In the genomic region with DNA sequence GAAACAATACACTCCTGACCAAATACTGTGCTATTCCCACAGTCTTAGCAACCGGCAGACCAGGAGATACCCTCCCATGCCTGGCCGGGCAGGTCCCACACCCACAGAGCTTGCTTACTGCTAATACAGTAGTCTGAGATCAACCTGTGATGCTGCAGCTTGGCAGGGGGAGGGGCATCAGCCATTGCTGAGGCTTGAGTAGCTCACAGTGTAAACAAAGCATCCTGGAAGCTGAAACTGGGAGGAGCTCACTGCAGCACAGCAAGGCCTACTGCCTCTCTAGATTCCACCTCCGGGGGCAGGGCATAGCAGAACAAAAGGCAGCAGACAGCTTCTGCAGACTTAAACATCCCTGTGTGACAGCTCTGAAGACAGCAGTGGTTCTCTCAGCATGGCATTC, we compare ENCODE assay signal across 8 cellular contexts.
A peak's percentile ranks its signal among the peaks of the same experiment; 100 is the strongest.
DNase-seq lines count a peak whose midpoint lies in the region; TF ChIP-seq lines count a peak whose summit lies in the region.
"Not testable (repeated sequence)": the region's sequence is repeated elsewhere in the genome, so short reads cannot be mapped to it uniquely, and the experiment has no call there.

No MANE protein-coding gene starts in this region.

- not testable (repeated sequence) for H3K27ac Mint-ChIP-seq in glutamatergic neuron (ENCODE audit: unreplicated experiment)

- not testable (repeated sequence) for H3K9me3 ChIP-seq in MG63; ectodermal cell (ENCODE audit: control insufficient read depth, low read length)

- not testable (repeated sequence) for H2BK5ac ChIP-seq in mesendoderm (ENCODE audit: low read length)

- H4K8ac ChIP-seq in mesendoderm (ENCODE audit: low read depth, low read length), result not testable (repeated sequence)

- not testable (repeated sequence) for H3K36me3 Mint-ChIP-seq in glutamatergic neuron (ENCODE audit: unreplicated experiment)

- H3K23ac ChIP-seq in mesendoderm (ENCODE audit: low read length), result not testable (repeated sequence)

- H3K27me3 ChIP-seq in MG63; ectodermal cell (ENCODE audit: control insufficient read depth, insufficient read depth, low read length, poor library complexity, severe bottlenecking); mesendoderm (ENCODE audit: insufficient read depth, low read length, poor library complexity): not testable (repeated sequence)

- not testable (repeated sequence) for H3K4me3 ChIP-seq in MG63; ectodermal cell (ENCODE audit: insufficient read depth, low read depth, low read length); mesendoderm (ENCODE audit: low read length)

- H3K4ac ChIP-seq in mesendoderm (ENCODE audit: low read depth, low read length), result not testable (repeated sequence)

- H3K4me3 Mint-ChIP-seq in glutamatergic neuron (ENCODE audit: unreplicated experiment), result not testable (repeated sequence)

- not testable (repeated sequence) for H3K4me1 Mint-ChIP-seq in glutamatergic neuron (ENCODE audit: low read depth, unreplicated experiment)

- TF ChIP-seq CTCF in glutamatergic neuron (IDR thresholded peaks at IDR 0.05; ENCODE audit: partially characterized antibody, unreplicated experiment), result not testable (repeated sequence)

- H3K27ac ChIP-seq in ectodermal cell (ENCODE audit: insufficient read depth, low read depth, low read length, poor library complexity, severe bottlenecking), result peak overlapping the region; percentile 67
- H3K27ac ChIP-seq in mesendoderm (ENCODE audit: low read depth, low read length), result not testable (repeated sequence)

- H3K79me2 ChIP-seq in mesendoderm (ENCODE audit: control insufficient read depth, insufficient read depth, low read length), result not testable (repeated sequence)

- not testable (repeated sequence) for H3K56ac ChIP-seq in mesendoderm (ENCODE audit: low read length)

- WGBS in ectodermal cell, 2 experiments, result 33 to 37% methylated on average over 3 of the region's 3 CpGs
- WGBS in mesendoderm (ENCODE audit: extremely low coverage, insufficient coverage, low lambda C conversion rate), result no CpG with 5 or more reads among the region's 3 CpGs

- H4K5ac ChIP-seq in mesendoderm (ENCODE audit: low read length), result not testable (repeated sequence)

- H3K9me3 Mint-ChIP-seq in glutamatergic neuron (ENCODE audit: unreplicated experiment), result not testable (repeated sequence)

- not testable (repeated sequence) for H3K18ac ChIP-seq in mesendoderm (ENCODE audit: low read length)

- not testable (repeated sequence) for H3K9ac ChIP-seq in mesendoderm (ENCODE audit: low read length)

- not testable (repeated sequence) for H2BK120ac ChIP-seq in mesendoderm (ENCODE audit: low read depth, low read length)

- H2BK15ac ChIP-seq in mesendoderm (replicated peaks; ENCODE audit: low read depth), result not testable (repeated sequence)

- not testable (repeated sequence) for H2AK5ac ChIP-seq in mesendoderm (ENCODE audit: low read length)

- H3K27me3 Mint-ChIP-seq in glutamatergic neuron (ENCODE audit: unreplicated experiment), result not testable (repeated sequence)

- H3K36me3 ChIP-seq in MG63; ectodermal cell (ENCODE audit: control insufficient read depth, insufficient read depth, low read length); mesendoderm (ENCODE audit: control insufficient read depth, insufficient read depth, low read length): not testable (repeated sequence)

- not testable (repeated sequence) for H3K4me1 ChIP-seq in ectodermal cell (ENCODE audit: control insufficient read depth, insufficient read depth, low read length); mesendoderm (ENCODE audit: control insufficient read depth, low read depth, low read length)

- H3K4me2 ChIP-seq in mesendoderm (ENCODE audit: low read length), result not testable (repeated sequence)

- H3K79me1 ChIP-seq in mesendoderm (ENCODE audit: low read length), result not testable (repeated sequence)

- DNase-seq in A172 (ENCODE audit: low spot score), result peak; percentile 16
- DNase-seq in EL, result peak; percentile 69
- peak; percentile 28 for DNase-seq in MG63
- DNase-seq in NCI-H345 treated with DMSO at 0.1 percent for 48 hours (lab: John Stamatoyannopoulos, UW; ENCODE audit: unreplicated experiment), result peak; percentile 34
- peak; percentile 15 for DNase-seq in SK-N-DZ (ENCODE audit: low spot score)
- DNase-seq in glutamatergic neuron, result peak; percentile 60
- peak; percentile 97 for DNase-seq in mesendoderm

Comparison
In these comparisons a context has a peak if more than half of its experiments do, and no peak if none do; other contexts are left out.
1. DNase-seq: peak in every context shown above with its lines; median percentile 97 in mesendoderm; 69 in EL; 60 in glutamatergic neuron; 34 in NCI-H345 treated with DMSO at 0.1 percent for 48 hours; 28 in MG63; 16 in A172; 15 in SK-N-DZ.